Comparison of ENCODE assay signal across 14 cellular contexts in the genomic region with DNA sequence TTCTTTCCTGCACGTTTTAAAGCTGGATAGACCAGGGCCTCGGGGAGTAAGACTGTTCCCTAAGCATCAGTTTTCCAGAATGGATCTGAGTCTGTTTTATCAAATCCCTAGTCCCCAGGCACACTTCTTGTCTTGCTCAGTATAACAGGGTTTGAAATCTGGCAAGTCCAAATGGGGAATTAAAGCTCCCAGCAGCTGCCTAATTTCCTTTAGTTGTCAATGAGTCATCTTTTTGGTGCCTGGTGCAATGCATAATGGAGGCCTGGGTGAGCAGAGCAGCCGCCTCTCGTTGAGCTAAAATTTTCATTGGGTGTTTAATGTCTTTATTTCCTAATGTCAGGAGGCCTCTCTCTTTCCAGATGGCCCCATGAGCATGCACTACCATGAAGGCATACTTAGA.
DNase-seq lines count a peak whose midpoint lies in the region; ATAC-seq and TF ChIP-seq lines count a peak whose summit lies in the region.
"Had no signal": no experiment of that assay in that cellular context is flagged by ENCODE, and none has a peak within 500 bp of the region (broad histone marks: within the 10 kb centered on the region; RNA-seq: fewer than 3 reads in every experiment).

No MANE protein-coding gene starts in this region.

- no peaks in the 10 kb centered on the region for H3K36me3 Mint-ChIP-seq in activated naive CD8-positive, alpha-beta T cell treated with anti-CD3 and anti-CD28 coated beads, Interleukin-2, amount 50 U/mL, for 24 hours (ENCODE audit: low read depth)

- intact Hi-C loops in uterus (cut with DNase I; ENCODE audit: low total_unique reads), result no loop called here

- no peak overlapping the region for H3K4me3 Mint-ChIP-seq in activated naive CD8-positive, alpha-beta T cell treated with anti-CD3 and anti-CD28 coated beads, Interleukin-2, amount 50 U/mL, for 24 hours

- H3K9me3 Mint-ChIP-seq in activated naive CD8-positive, alpha-beta T cell treated with anti-CD3 and anti-CD28 coated beads, Interleukin-2, amount 50 U/mL, for 24 hours, result no peaks in the 10 kb centered on the region

- H3K36me3 ChIP-seq in uterus, result no peaks in the 10 kb centered on the region
- H3K36me3 ChIP-seq: ovary, stomach had no signal

- H3K9me3 ChIP-seq in uterus, result no peaks in the 10 kb centered on the region
- H3K9me3 ChIP-seq: ovary, stomach had no signal

- no peaks in the 10 kb centered on the region for H3K4me1 ChIP-seq in uterus

- no peak for ATAC-seq in activated naive CD8-positive, alpha-beta T cell treated with anti-CD3 and anti-CD28 coated beads, Interleukin-2, amount 50 U/mL, for 24 hours
- no peak for ATAC-seq in GM21619 (IDR thresholded peaks at IDR 0.05; ENCODE audit: unreplicated experiment)

- no peak for TF ChIP-seq POLR2A in uterus (IDR thresholded peaks at IDR 0.05)

- H3K27ac ChIP-seq in uterus, result no peak overlapping the region
- H3K27ac ChIP-seq: ovary had no signal

- TF ChIP-seq CTCF in fibroblast of villous mesenchyme (IDR thresholded peaks at IDR 0.05; ENCODE audit: insufficient read depth, low read depth, low read length) (no peak), uterus (IDR thresholded peaks at IDR 0.05) (no peak)

- H3K27me3 Mint-ChIP-seq in activated naive CD8-positive, alpha-beta T cell treated with anti-CD3 and anti-CD28 coated beads, Interleukin-2, amount 50 U/mL, for 24 hours, result no peaks in the 10 kb centered on the region

- H3K4me1 Mint-ChIP-seq in activated naive CD8-positive, alpha-beta T cell treated with anti-CD3 and anti-CD28 coated beads, Interleukin-2, amount 50 U/mL, for 24 hours, result no peaks in the 10 kb centered on the region

- H3K4me3 ChIP-seq in fibroblast of villous mesenchyme (ENCODE audit: low read depth, low read length), result no peak overlapping the region
- H3K4me3 ChIP-seq in uterus, result no peak overlapping the region
- H3K4me3 ChIP-seq: ovary, stomach had no signal

- DNase-seq in SKM-1 treated with dmso at 0.1 percent for 144 hours (lab: John Stamatoyannopoulos, UW; ENCODE audit: unreplicated experiment), result peak; percentile 1
- DNase-seq in SKM-1 (lab: John Stamatoyannopoulos, UW; ENCODE audit: unreplicated experiment), result no peak
- DNase-seq in RKO (ENCODE audit: low spot score), result peak; percentile 14
- DNase-seq in fibroblast of villous mesenchyme (ENCODE audit: low read depth), result peak; percentile 64
- DNase-seq in uterus, result peak; percentile 25 to 28
- DNase-seq in stimulated activated CD4-positive, alpha-beta T cell treated with anti-CD3 and anti-CD28 coated beads, Interleukin-15, amount 100 ng/mL, for 24 hours, result no peak
- DNase-seq in activated naive CD8-positive, alpha-beta T cell treated with anti-CD3 and anti-CD28 coated beads, Interleukin-2, amount 50 U/mL, for 24 hours, result no peak
- DNase-seq: activated T-cell treated with anti-CD3 and anti-CD28 coated beads for 4 hours; foreskin melanocyte; KG1; ovary; stimulated activated CD4-positive, alpha-beta T cell treated with anti-CD3 and anti-CD28 coated beads, Interleukin-4, amount 100 ng/mL, for 1 hour; stomach had no signal

- H3K27me3 ChIP-seq in uterus, result no peaks in the 10 kb centered on the region
- H3K27me3 ChIP-seq: ovary, stomach had no signal

- H3K27ac Mint-ChIP-seq in activated naive CD8-positive, alpha-beta T cell treated with anti-CD3 and anti-CD28 coated beads, Interleukin-2, amount 50 U/mL, for 24 hours, result no peak overlapping the region

Comparison
In these comparisons a context has a peak if more than half of its experiments do, and no peak if none do; other contexts are left out.
1. DNase-seq: peak in SKM-1 treated with dmso at 0.1 percent for 144 hours (single experiment), RKO (single experiment), fibroblast of villous mesenchyme (single experiment) and uterus (2 of 2); none in SKM-1 (single experiment), stimulated activated CD4-positive, alpha-beta T cell treated with anti-CD3 and anti-CD28 coated beads, Interleukin-15, amount 100 ng/mL, for 24 hours (single experiment) and activated naive CD8-positive, alpha-beta T cell treated with anti-CD3 and anti-CD28 coated beads, Interleukin-2, amount 50 U/mL, for 24 hours (single experiment).